ENCODE assay signal across 7 cellular contexts in genomic region chr1:117059334-117059677, GRCh38. TPM values are rescaled to one million over a fixed set of nuclear protein-coding genes. Genes with fewer than 3 reads are reported as not detected.
DNase-seq lines count a peak whose midpoint lies in the region; ATAC-seq and TF ChIP-seq lines count a peak whose summit lies in the region.

No MANE protein-coding gene starts in this region.

- TF ChIP-seq EP300 in stomach (IDR thresholded peaks at IDR 0.05), result no peak

- TF ChIP-seq POLR2A in stomach (IDR thresholded peaks at IDR 0.05), result no peak

- H3K27ac ChIP-seq in coronary artery, result no peak overlapping the region
- peak overlapping the region; percentile 91 to 93 for H3K27ac ChIP-seq in mucosa of rectum (ENCODE audit: low read depth in 2 of 2, low read length in 2 of 2)
- H3K27ac ChIP-seq in stomach, result peak overlapping the region; percentile 85 to 88 (median 86)

- no peaks in the 10 kb centered on the region for H3K36me3 ChIP-seq in mucosa of rectum (ENCODE audit: control insufficient read depth in 2 of 2, insufficient read depth in 2 of 2, low read length in 2 of 2)
- H3K36me3 ChIP-seq in stomach, result peaks cover 0 to 11% (median 0%) of the 10 kb centered on the region in 4 donors

- no peak for TF ChIP-seq CTCF in HFF-Myc (IDR thresholded peaks at IDR 0.05; ENCODE audit: low read depth, low read length, missing control alignments)
- TF ChIP-seq CTCF in coronary artery (IDR thresholded peaks at IDR 0.05), result no peak
- no peak for TF ChIP-seq CTCF in stomach (IDR thresholded peaks at IDR 0.05)

- H3K9me3 ChIP-seq in mucosa of rectum (ENCODE audit: control insufficient read depth in 2 of 2, low read length in 2 of 2) (no peaks in the 10 kb centered on the region), stomach (no peaks in the 10 kb centered on the region)

- H3K27me3 ChIP-seq in mucosa of rectum (ENCODE audit: control insufficient read depth in 2 of 2, insufficient read depth in 2 of 2, low read length in 2 of 2) (no peaks in the 10 kb centered on the region), stomach (no peaks in the 10 kb centered on the region)

- H3K4me3 ChIP-seq in HFF-Myc (replicated peaks; ENCODE audit: low read depth, low read length) (peak overlapping the region; percentile 89), coronary artery (peak overlapping the region; percentile 70), mucosa of rectum (ENCODE audit: low read length in 2 of 2) (peak overlapping the region; percentile 89 to 92), stomach (peak overlapping the region; percentile 69 to 84 (median 80))

- intact Hi-C loops in stomach (cut with DNase I; ENCODE audit: low total_unique reads), result loop anchor here (10.0 kb wide), 1 partner anchor 485 kb away; the partner anchor contains the start of gene CD58

- ATAC-seq in GM18498 (IDR thresholded peaks at IDR 0.05; ENCODE audit: unreplicated experiment), result peak; percentile 46

- H3K4me1 ChIP-seq in mucosa of rectum (ENCODE audit: control insufficient read depth in 2 of 2, insufficient read depth in 2 of 2, low read length in 2 of 2), result peaks cover 4 to 13% of the 10 kb centered on the region in 2 donors
- peaks cover 0 to 31% (median 17%) of the 10 kb centered on the region in 4 donors for H3K4me1 ChIP-seq in stomach

- DNase-seq in HFF-Myc (ENCODE audit: extremely low read depth, low read depth) (no peak), NCI-H1092 treated with DMSO at 0.1 percent for 48 hours (lab: John Stamatoyannopoulos, UW) (peak; percentile 76), coronary artery (ENCODE audit: low spot score) (no peak), stomach (peak; percentile 76)
- DNase-seq in activated CD4-positive, CD25-positive, alpha-beta regulatory T cell (lab: John Stamatoyannopoulos, UW), result peak in 3 of 4 experiments; percentile 20 to 47 (median 32)

- WGBS in stomach, 5 donors, result 0 to 2% (median 0%) methylated on average over 16 to 18 of the region's 18 CpGs

- H3K9ac ChIP-seq in mucosa of rectum (ENCODE audit: low read depth in 1 of 2, low read length in 2 of 2), result peak overlapping the region; percentile 88 to 99

RNA-seq across cellular contexts. Expression of gene TTF2, which starts 0.8 kb away (rescaled TPM):
- total RNA-seq in stomach, result 10 to 100 TPM in 4 of 5 donors, 1 to 10 TPM in 1; 6.2 to 58.7 (median 27.0) TPM
- 1 to 10 TPM; 1.7 to 4.1 (median 2.1) TPM for polyA plus RNA-seq in stomach

RNA-seq across cellular contexts. Expression of gene CD101, which starts 57.7 kb away (rescaled TPM):
- 1 to 10 TPM in 3 of 5 donors, under 1 TPM in 1, not detected in 1; 0.45 to 8.8 (median 2.0) TPM for total RNA-seq in stomach
- 1 to 10 TPM in 2 of 3 donors, not detected in 1; 1.4 to 1.9 TPM for polyA plus RNA-seq in stomach

Comparison
In these comparisons a context has a peak if more than half of its experiments do, and no peak if none do; other contexts are left out.
1. DNase-seq: peak in NCI-H1092 treated with DMSO at 0.1 percent for 48 hours (single experiment), activated CD4-positive, CD25-positive, alpha-beta regulatory T cell (3 of 4) and stomach (single experiment); none in HFF-Myc (single experiment) and coronary artery (single experiment).
2. H3K27ac ChIP-seq: peak in mucosa of rectum (2 of 2) and stomach (5 of 5); none in coronary artery (0 of 2).
3. Peak in every context shown above with its lines, with median percentiles within 50 percentile points of each other: H3K4me3 ChIP-seq.